In genomic region chr1:1305300-1306069, GRCh38 we compare ENCODE assay signal across 8 cellular contexts. TPM values are rescaled to one million over a fixed set of nuclear protein-coding genes. Genes with fewer than 3 reads are reported as not detected.
DNase-seq lines count a peak whose midpoint lies in the region; ATAC-seq and TF ChIP-seq lines count a peak whose summit lies in the region.

No MANE protein-coding gene starts in this region.

- intact Hi-C loops in activated CD4-positive, alpha-beta T cell treated with anti-CD3 and anti-CD28 coated beads for 36 hours (cut with DNase I, micrococcal nuclease): loop anchor here (5.0 to 10.0 kb wide), 3 partner anchors 33 to 1272 kb away; partner anchors contain the start of gene UBE2J2 (in 1 of the 2)

- POLR2A ChIA-PET in GM10248 (lab: Yijun Ruan, JAX): no interaction called here
- POLR2A ChIA-PET in activated CD4-positive, alpha-beta T cell treated with anti-CD3 and anti-CD28 coated beads for 36 hours (lab: Charles Lee): interaction anchor here (1.0 kb wide), 1 partner anchor 70 kb away, joined by 4 read pairs; the partner anchor contains the start of gene AURKAIP1

- TF ChIP-seq CTCF in GM10248 (IDR thresholded peaks at IDR 0.05; ENCODE audit: control extremely low read depth, extremely low read depth, low read depth, missing control alignments) (no peak), coronary artery (IDR thresholded peaks at IDR 0.05) (no peak)

- H3K4me1 Mint-ChIP-seq in activated CD4-positive, alpha-beta T cell treated with anti-CD3 and anti-CD28 coated beads for 36 hours: peaks cover 23% of the 10 kb centered on the region

- H3K9me3 Mint-ChIP-seq in activated CD4-positive, alpha-beta T cell treated with anti-CD3 and anti-CD28 coated beads for 36 hours (ENCODE audit: low read depth): no peaks in the 10 kb centered on the region

- no peaks in the 10 kb centered on the region for H3K36me3 Mint-ChIP-seq in activated CD4-positive, alpha-beta T cell treated with anti-CD3 and anti-CD28 coated beads for 36 hours (ENCODE audit: low read depth)

- no peaks in the 10 kb centered on the region for H3K27me3 Mint-ChIP-seq in activated CD4-positive, alpha-beta T cell treated with anti-CD3 and anti-CD28 coated beads for 36 hours

- ATAC-seq in activated CD4-positive, alpha-beta T cell treated with anti-CD3 and anti-CD28 coated beads for 36 hours: peak; percentile 40
- no peak for ATAC-seq in HG02642 (IDR thresholded peaks at IDR 0.05; ENCODE audit: poor library complexity, unreplicated experiment)

- H3K27ac Mint-ChIP-seq in activated CD4-positive, alpha-beta T cell treated with anti-CD3 and anti-CD28 coated beads for 36 hours: peak overlapping the region; percentile 65

- H3K27ac ChIP-seq in coronary artery: peak overlapping the region; percentile 35 to 73

- DNase-seq in GM10248 (ENCODE audit: extremely low spot score) (peak; percentile 70), MV-4-11 (lab: John Stamatoyannopoulos, UW) (peak; percentile 60), coronary artery (ENCODE audit: low spot score) (no peak), lung microvascular endothelial cell (ENCODE audit: low read depth in 2 of 2) (peak; percentile 40 to 61), NCI-H1105 (lab: John Stamatoyannopoulos, UW) (no peak)
- peak; percentile 78 for DNase-seq in activated CD4-positive, alpha-beta T cell treated with anti-CD3 and anti-CD28 coated beads for 36 hours
- DNase-seq in stimulated activated CD8-positive, alpha-beta memory T cell treated with anti-CD3 and anti-CD28 coated beads, Interleukin-4, amount 100 ng/mL, for 24 hours (ENCODE audit: low read depth): peak; percentile 66

- CTCF ChIA-PET in GM10248 (lab: Yijun Ruan, JAX): interaction anchor here (0.8 to 1.2 kb wide), 4 partner anchors 14 to 604 kb away, joined by 3 to 6 read pairs (median 4); no protein-coding TSS in a partner anchor
- CTCF ChIA-PET in activated CD4-positive, alpha-beta T cell treated with anti-CD3 and anti-CD28 coated beads for 36 hours (lab: Charles Lee): interaction anchor here (0.7 to 1.1 kb wide), 3 partner anchors 29 to 304 kb away, joined by 3 to 4 read pairs (median 3); no protein-coding TSS in a partner anchor

- peak overlapping the region; percentile 80 for H3K4me3 Mint-ChIP-seq in activated CD4-positive, alpha-beta T cell treated with anti-CD3 and anti-CD28 coated beads for 36 hours

- peak overlapping the region; percentile 81 for H3K4me3 ChIP-seq in coronary artery

RNA-seq across cellular contexts. Expression of gene ACAP3, which starts 2.2 kb away (rescaled TPM):
- total RNA-seq in activated CD4-positive, alpha-beta T cell treated with anti-CD3 and anti-CD28 coated beads for 36 hours: 10 to 100 TPM; 17.5 to 24.3 TPM
- 10.0 and 14.7 TPM in 2 replicates for total RNA-seq in lung microvascular endothelial cell

RNA-seq across cellular contexts. Expression of gene PUSL1, which starts 2.9 kb away (rescaled TPM):
- total RNA-seq in activated CD4-positive, alpha-beta T cell treated with anti-CD3 and anti-CD28 coated beads for 36 hours: 10 to 100 TPM; 13.7 to 18.0 TPM
- 6.9 and 8.1 TPM in 2 replicates for total RNA-seq in lung microvascular endothelial cell

RNA-seq across cellular contexts. Expression of gene INTS11, which starts 19.0 kb away (rescaled TPM):
- 100 to 1,000 TPM; 117 to 151 TPM for total RNA-seq in activated CD4-positive, alpha-beta T cell treated with anti-CD3 and anti-CD28 coated beads for 36 hours
- 44.9 and 50.4 TPM in 2 replicates for total RNA-seq in lung microvascular endothelial cell

RNA-seq across cellular contexts. Expression of gene CPTP, which starts 19.1 kb away (rescaled TPM):
- total RNA-seq in activated CD4-positive, alpha-beta T cell treated with anti-CD3 and anti-CD28 coated beads for 36 hours: 10 to 100 TPM in 1 of 2 experiments, 1 to 10 TPM in 1; 9.9 to 11.4 TPM
- 10.7 and 16.3 TPM in 2 replicates for total RNA-seq in lung microvascular endothelial cell

RNA-seq across cellular contexts. Expression of gene SCNN1D, which starts 25.2 kb away (rescaled TPM):
- 1 to 10 TPM; 3.6 to 3.8 TPM for total RNA-seq in activated CD4-positive, alpha-beta T cell treated with anti-CD3 and anti-CD28 coated beads for 36 hours
- total RNA-seq in lung microvascular endothelial cell: under 0.01 and 0.20 TPM in 2 replicates

Comparison
In these comparisons a context has a peak if more than half of its experiments do, and no peak if none do; other contexts are left out.
1. DNase-seq: peak in GM10248 (single experiment), MV-4-11 (single experiment), activated CD4-positive, alpha-beta T cell treated with anti-CD3 and anti-CD28 coated beads for 36 hours (single experiment), lung microvascular endothelial cell (2 of 2) and stimulated activated CD8-positive, alpha-beta memory T cell treated with anti-CD3 and anti-CD28 coated beads, Interleukin-4, amount 100 ng/mL, for 24 hours (single experiment); none in coronary artery (single experiment) and NCI-H1105 (single experiment).